In genomic region chr7:43649755-43650274, GRCh38 we compare ENCODE assay signal across 8 cellular contexts.
A peak's percentile ranks its signal among the peaks of the same experiment; 100 is the strongest.
DNase-seq lines count a peak whose midpoint lies in the region; ATAC-seq and TF ChIP-seq lines count a peak whose summit lies in the region.

No MANE protein-coding gene starts in this region.

- H3K4me1 Mint-ChIP-seq in activated T-cell treated with anti-CD3 and anti-CD28 coated beads, Interleukin-2, amount 50 U/mL, for 4 hours (ENCODE audit: low read depth) = peaks cover 95% of the 10 kb centered on the region

- H3K9me3 ChIP-seq in thymus (ENCODE audit: control insufficient read depth) = no peaks in the 10 kb centered on the region

- peak overlapping the region; percentile 76 for H3K4me3 Mint-ChIP-seq in activated T-cell treated with anti-CD3 and anti-CD28 coated beads, Interleukin-2, amount 50 U/mL, for 4 hours

- H3K36me3 Mint-ChIP-seq in activated T-cell treated with anti-CD3 and anti-CD28 coated beads, Interleukin-2, amount 50 U/mL, for 4 hours (ENCODE audit: insufficient read depth) = peaks cover 39% of the 10 kb centered on the region

- peak overlapping the region; percentile 92 for H3K27ac ChIP-seq in thymus (ENCODE audit: low read depth)

- peak overlapping the region; percentile 35 for H3K4me3 ChIP-seq in thymus (ENCODE audit: low read length)

- 1% methylated on average over 4 of the region's 4 CpGs for WGBS in thymus

- peak; percentile 47 for TF ChIP-seq POLR2A in GM18505 (IDR thresholded peaks at IDR 0.05; ENCODE audit: borderline replicate concordance, extremely low read depth, insufficient read depth, insufficient read length)

- peak; percentile 60 for ATAC-seq in GM18505 (IDR thresholded peaks at IDR 0.05; ENCODE audit: unreplicated experiment)
- peak; percentile 36 to 42 for ATAC-seq in activated T-cell treated with anti-CD3 and anti-CD28 coated beads, Interleukin-2, amount 50 U/mL, for 4 hours

- H3K27me3 Mint-ChIP-seq in activated T-cell treated with anti-CD3 and anti-CD28 coated beads, Interleukin-2, amount 50 U/mL, for 4 hours (ENCODE audit: low read depth) = no peaks in the 10 kb centered on the region

- peaks cover 37% of the 10 kb centered on the region for H3K4me1 ChIP-seq in thymus (ENCODE audit: control insufficient read depth, insufficient read depth, low read length)

- H3K36me3 ChIP-seq in thymus (ENCODE audit: control insufficient read depth, insufficient read depth) = peaks cover 4% of the 10 kb centered on the region

- H3K9me3 Mint-ChIP-seq in activated T-cell treated with anti-CD3 and anti-CD28 coated beads, Interleukin-2, amount 50 U/mL, for 4 hours = no peaks in the 10 kb centered on the region

- no peaks in the 10 kb centered on the region for H3K27me3 ChIP-seq in thymus (ENCODE audit: control insufficient read depth, insufficient read depth)

- DNase-seq in HCEC 1CT (peak; percentile 40), MV-4-11 (lab: John Stamatoyannopoulos, UW) (peak; percentile 85), kidney glomerular epithelial cell (lab: John Stamatoyannopoulos, UW) (peak; percentile 34), C1 segment of cervical spinal cord (lab: John Stamatoyannopoulos, UW) (no peak), NCI-H2196 treated with DMSO at 0.1 percent for 48 hours (lab: John Stamatoyannopoulos, UW; ENCODE audit: unreplicated experiment) (no peak)
- peak; percentile 40 for DNase-seq in activated T-cell treated with anti-CD3 and anti-CD28 coated beads, Interleukin-2, amount 50 U/mL, for 4 hours

Comparison
In these comparisons a context has a peak if more than half of its experiments do, and no peak if none do; other contexts are left out.
1. DNase-seq: peak in HCEC 1CT (single experiment), MV-4-11 (single experiment), activated T-cell treated with anti-CD3 and anti-CD28 coated beads, Interleukin-2, amount 50 U/mL, for 4 hours (single experiment) and kidney glomerular epithelial cell (single experiment); none in C1 segment of cervical spinal cord (0 of 14) and NCI-H2196 treated with DMSO at 0.1 percent for 48 hours (single experiment).